10 cellular contexts compared by ENCODE assay signal in the genomic region with DNA sequence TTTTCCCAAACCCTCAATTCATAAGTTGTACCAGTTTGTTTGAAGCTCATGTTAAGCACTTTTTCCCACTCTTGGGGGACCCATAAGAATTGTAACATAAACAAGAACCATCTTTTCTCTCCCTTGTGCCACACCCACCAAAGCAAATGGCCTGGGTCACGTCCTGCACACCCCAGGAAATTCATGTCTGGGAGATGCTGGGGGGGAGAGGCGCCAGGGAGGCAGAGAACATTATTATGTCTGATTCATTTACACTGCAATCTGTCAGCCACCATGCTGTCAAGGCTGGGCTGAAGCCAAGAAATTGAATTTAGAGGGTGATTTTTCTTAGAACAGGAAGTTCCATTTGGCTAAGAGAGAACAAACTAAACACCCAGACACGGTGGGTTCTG. TPM values are rescaled to one million over a fixed set of nuclear protein-coding genes. Genes with fewer than 3 reads are reported as not detected.
DNase-seq lines count a peak whose midpoint lies in the region; ATAC-seq, FAIRE-seq and TF ChIP-seq lines count a peak whose summit lies in the region.
"Had no signal": no experiment of that assay in that cellular context is flagged by ENCODE, and none has a peak within 500 bp of the region (broad histone marks: within the 10 kb centered on the region; RNA-seq: fewer than 3 reads in every experiment).

No MANE protein-coding gene starts in this region.

- H3K27ac Mint-ChIP-seq in stimulated activated naive CD8-positive, alpha-beta T cell treated with anti-CD3 and anti-CD28 coated beads, Interleukin-15, amount 100 ng/mL, for 72 hours, result no peak overlapping the region
- peak overlapping the region; percentile 47 for H3K27ac Mint-ChIP-seq in mesothelial cell of epicardium
- H3K27ac Mint-ChIP-seq: T-helper 1 cell treated with Interleukin-12 subunit alpha and Interleukin-12 subunit beta and Interleukin-4 antibody, amounts not matched to agents 30 μg/mL and 1 μg/mL, for 36 hours had no signal

- no peaks in the 10 kb centered on the region for H3K9me3 Mint-ChIP-seq in stimulated activated naive CD8-positive, alpha-beta T cell treated with anti-CD3 and anti-CD28 coated beads, Interleukin-15, amount 100 ng/mL, for 72 hours
- H3K9me3 Mint-ChIP-seq in mesothelial cell of epicardium, result peaks cover 2% of the 10 kb centered on the region
- H3K9me3 Mint-ChIP-seq: T-helper 1 cell treated with Interleukin-12 subunit alpha and Interleukin-12 subunit beta and Interleukin-4 antibody, amounts not matched to agents 30 μg/mL and 1 μg/mL, for 36 hours had no signal

- no peak overlapping the region for H3K4me3 ChIP-seq in bronchial epithelial cell (ENCODE audit: low read depth, low read length)

- no peak for TF ChIP-seq CTCF in bronchial epithelial cell (IDR thresholded peaks at IDR 0.05; ENCODE audit: insufficient read depth, low read length, severe bottlenecking)
- TF ChIP-seq CTCF in mesothelial cell of epicardium (IDR thresholded peaks at IDR 0.05; ENCODE audit: unreplicated experiment), result no peak

- no peak overlapping the region for H3K4me3 Mint-ChIP-seq in stimulated activated naive CD8-positive, alpha-beta T cell treated with anti-CD3 and anti-CD28 coated beads, Interleukin-15, amount 100 ng/mL, for 72 hours
- H3K4me3 Mint-ChIP-seq in mesothelial cell of epicardium, result no peak overlapping the region
- H3K4me3 Mint-ChIP-seq: T-helper 1 cell treated with Interleukin-12 subunit alpha and Interleukin-12 subunit beta and Interleukin-4 antibody, amounts not matched to agents 30 μg/mL and 1 μg/mL, for 36 hours had no signal

- peak; percentile 7 for DNase-seq in stimulated activated naive CD8-positive, alpha-beta T cell treated with anti-CD3 and anti-CD28 coated beads, Interleukin-15, Interleukin-2, amounts not matched to agents 100 U/mL and 50 U/mL, for 24 hours
- no peak for DNase-seq in stimulated activated naive CD8-positive, alpha-beta T cell treated with anti-CD3 and anti-CD28 coated beads, Interleukin-15, amount 100 ng/mL, for 72 hours
- DNase-seq in bronchial epithelial cell (ENCODE audit: low read depth) (peak; percentile 62), mesothelial cell of epicardium (ENCODE audit: low spot score in 2 of 2, unreplicated experiment in 2 of 2) (no peak), mesenteric fat pad (ENCODE audit: low spot score) (no peak), NCI-H1105 (lab: John Stamatoyannopoulos, UW) (no peak), 8988T (no peak)
- DNase-seq: stimulated activated CD4-positive, alpha-beta T cell treated with anti-CD3 and anti-CD28 coated beads, Interleukin-4, amount 100 ng/mL, for 4 hours had no signal

- ATAC-seq in stimulated activated naive CD8-positive, alpha-beta T cell treated with anti-CD3 and anti-CD28 coated beads, Interleukin-15, Interleukin-2, amounts not matched to agents 100 U/mL and 50 U/mL, for 24 hours, result no peak
- no peak for ATAC-seq in stimulated activated naive CD8-positive, alpha-beta T cell treated with anti-CD3 and anti-CD28 coated beads, Interleukin-15, amount 100 ng/mL, for 72 hours
- no peak for ATAC-seq in HG03025 (IDR thresholded peaks at IDR 0.05; ENCODE audit: low FRiP score, unreplicated experiment)

- H3K27me3 ChIP-seq in bronchial epithelial cell (ENCODE audit: control insufficient read depth, insufficient read depth, low read length), result no peaks in the 10 kb centered on the region

- H3K36me3 ChIP-seq in bronchial epithelial cell (ENCODE audit: control insufficient read depth, insufficient read depth, low read length), result peaks cover 11% of the 10 kb centered on the region

- H3K4me1 Mint-ChIP-seq in stimulated activated naive CD8-positive, alpha-beta T cell treated with anti-CD3 and anti-CD28 coated beads, Interleukin-15, amount 100 ng/mL, for 72 hours, result peaks cover 12% of the 10 kb centered on the region
- H3K4me1 Mint-ChIP-seq in mesothelial cell of epicardium, result peaks cover 24% of the 10 kb centered on the region

- H3K27me3 Mint-ChIP-seq in stimulated activated naive CD8-positive, alpha-beta T cell treated with anti-CD3 and anti-CD28 coated beads, Interleukin-15, amount 100 ng/mL, for 72 hours, result no peaks in the 10 kb centered on the region
- H3K27me3 Mint-ChIP-seq in mesothelial cell of epicardium (ENCODE audit: low read depth), result no peaks in the 10 kb centered on the region

- peaks cover 51% of the 10 kb centered on the region for H3K36me3 Mint-ChIP-seq in mesothelial cell of epicardium

- FAIRE-seq in bronchial epithelial cell (lab: Jason Lieb, UNC), result no peak

RNA-seq across cellular contexts. Expression of a gene that starts 37.2 kb away (rescaled TPM):
- total RNA-seq in bronchial epithelial cell (10.3 and 14.0 TPM in 2 replicates), mesothelial cell of epicardium (80.1 to 87.8 TPM (median 84.9 TPM) in 3 replicates), mesenteric fat pad (40.9 TPM)

Comparison
In these comparisons a context has a peak if more than half of its experiments do, and no peak if none do; other contexts are left out.
1. DNase-seq: peak in stimulated activated naive CD8-positive, alpha-beta T cell treated with anti-CD3 and anti-CD28 coated beads, Interleukin-15, Interleukin-2, amounts not matched to agents 100 U/mL and 50 U/mL, for 24 hours (single experiment) and bronchial epithelial cell (single experiment); none in stimulated activated naive CD8-positive, alpha-beta T cell treated with anti-CD3 and anti-CD28 coated beads, Interleukin-15, amount 100 ng/mL, for 72 hours (0 of 2), mesothelial cell of epicardium (0 of 2), mesenteric fat pad (single experiment), NCI-H1105 (single experiment) and 8988T (single experiment).